8 cellular contexts compared by ENCODE assay signal in the genomic region with DNA sequence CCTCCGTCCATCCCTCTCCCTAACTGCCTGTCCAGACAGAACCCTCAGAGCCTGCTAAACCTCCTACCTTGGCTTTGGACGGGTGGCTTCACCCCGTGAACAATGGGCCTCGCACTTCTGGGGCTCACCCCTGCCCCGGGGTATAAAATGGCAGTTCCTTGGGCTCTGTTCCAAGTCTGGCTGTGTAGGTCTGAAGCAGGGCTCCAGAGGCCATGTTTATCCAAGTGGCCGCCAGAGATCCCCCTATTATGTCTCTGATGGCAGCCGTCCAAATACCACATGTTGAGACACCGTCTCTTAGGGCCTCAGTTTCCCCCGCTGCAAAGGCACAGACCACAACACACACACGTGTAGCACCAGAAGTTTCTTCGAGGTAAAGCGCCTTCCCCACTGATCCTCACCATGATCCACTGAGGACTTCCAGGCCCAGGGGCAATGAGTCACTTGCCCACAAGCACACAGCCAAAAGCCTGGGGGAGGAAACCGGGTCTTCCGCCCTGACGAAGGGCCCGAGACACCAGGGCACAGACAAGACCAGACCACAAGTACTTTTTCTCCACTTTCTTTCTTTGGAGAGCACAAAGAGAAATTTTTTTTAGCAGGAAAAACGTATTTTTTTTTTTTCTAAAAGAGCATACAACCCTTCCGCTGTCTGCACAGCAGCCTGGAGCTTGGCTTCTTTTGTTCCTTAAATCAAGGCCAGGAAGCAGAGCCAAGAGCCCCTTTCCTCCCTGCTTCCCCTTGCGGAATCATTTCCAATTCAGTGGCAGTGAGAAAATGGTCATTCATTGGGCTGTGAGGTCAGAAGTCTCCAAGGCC. TPM values are rescaled to one million over a fixed set of nuclear protein-coding genes. Genes with fewer than 3 reads are reported as not detected.
A peak's percentile ranks its signal among the peaks of the same experiment; 100 is the strongest.
DNase-seq lines count a peak whose midpoint lies in the region; TF ChIP-seq lines count a peak whose summit lies in the region.

No MANE protein-coding gene starts in this region.

- peak overlapping the region; percentile 24 for H3K14ac ChIP-seq in trophoblast cell (ENCODE audit: low read length)

- H3K27ac ChIP-seq in SJSA1 (peak overlapping the region; percentile 28; the same call in 1 of the 2 replicates), esophagus muscularis mucosa (replicated peaks in 1 of 4) (peak overlapping the region; percentile 17 to 71 (median 56)), trophoblast cell (ENCODE audit: low read depth, low read length) (peak overlapping the region; percentile 61)

- no peak for TF ChIP-seq POLR2A in esophagus muscularis mucosa (IDR thresholded peaks at IDR 0.05; ENCODE audit: low read depth)

- peaks cover 1% of the 10 kb centered on the region for H3K79me2 ChIP-seq in trophoblast cell (ENCODE audit: control insufficient read depth, insufficient read depth, low read length, poor library complexity)

- peak overlapping the region; percentile 33 for H3K18ac ChIP-seq in trophoblast cell (ENCODE audit: low read length)

- H3K9ac ChIP-seq in trophoblast cell (ENCODE audit: low read length) = no peak overlapping the region

- no peak for TF ChIP-seq EP300 in esophagus muscularis mucosa (IDR thresholded peaks at IDR 0.05)

- H3K4ac ChIP-seq in trophoblast cell (ENCODE audit: low read depth, low read length) = peak overlapping the region; percentile 19

- 58% methylated on average over 16 of the region's 19 CpGs for WGBS in esophagus muscularis mucosa
- no CpG with 5 or more reads among the region's 19 CpGs for WGBS in trophoblast cell (ENCODE audit: extremely low coverage, insufficient coverage, insufficient read length)

- H3K79me1 ChIP-seq in trophoblast cell (ENCODE audit: low read length) = peaks cover 14% of the 10 kb centered on the region

- H3K9me3 ChIP-seq in SJSA1 (replicated peaks) (no peaks in the 10 kb centered on the region), esophagus muscularis mucosa (no peaks in the 10 kb centered on the region), trophoblast cell (ENCODE audit: insufficient read depth, low read depth, low read length) (peaks cover 5% of the 10 kb centered on the region)

- peak overlapping the region; percentile 78 for H4K91ac ChIP-seq in trophoblast cell (ENCODE audit: low read depth, low read length)

- DNase-seq in GM03348 (ENCODE audit: low spot score) (peak; percentile 48), SJSA1 (ENCODE audit: low read depth in 1 of 2, low spot score in 2 of 2) (peak; percentile 75 to 82), esophagus muscularis mucosa (ENCODE audit: extremely low spot score) (no peak), trophoblast cell (peak; percentile 53 to 68), SW480 (ENCODE audit: low spot score) (no peak), cerebellar nuclear complex (lab: John Stamatoyannopoulos, UW) (no peak), mucosa of gallbladder (ENCODE audit: low spot score) (no peak)
- DNase-seq in activated CD4-positive, CD25-positive, alpha-beta regulatory T cell treated with anti-CD3 and anti-CD28 coated beads, Interleukin-2, amount 50 U/mL, for 72 hours = no peak

- peak overlapping the region; percentile 50 for H2BK5ac ChIP-seq in trophoblast cell (ENCODE audit: low read depth, low read length, poor library complexity)

- H3K4me3 ChIP-seq in SJSA1 = no peak overlapping the region
- no peak overlapping the region for H3K4me3 ChIP-seq in esophagus muscularis mucosa
- H3K4me3 ChIP-seq in trophoblast cell (ENCODE audit: low read depth, low read length) = no peak overlapping the region

- intact Hi-C loops in esophagus muscularis mucosa (cut with DNase I) = no loop called here

- H3K4me1 ChIP-seq in SJSA1 (replicated peaks) = peaks cover 15% of the 10 kb centered on the region
- peaks cover 34 to 57% (median 41%) of the 10 kb centered on the region in 4 donors for H3K4me1 ChIP-seq in esophagus muscularis mucosa
- peaks cover 32 to 41% of the 10 kb centered on the region in 2 experiments for H3K4me1 ChIP-seq in trophoblast cell (ENCODE audit: control insufficient read depth in 1 of 2, insufficient read depth in 2 of 2, low read length in 2 of 2)

- peak overlapping the region; percentile 28 for H2BK120ac ChIP-seq in trophoblast cell (ENCODE audit: insufficient read depth, low read length, poor library complexity)

- no peak for TF ChIP-seq CTCF in esophagus muscularis mucosa (IDR thresholded peaks at IDR 0.05)

- H3K23ac ChIP-seq in trophoblast cell (ENCODE audit: low read length) = no peak overlapping the region

- H4K8ac ChIP-seq in trophoblast cell (ENCODE audit: low read depth, low read length) = peak overlapping the region; percentile 26

- H4K12ac ChIP-seq in trophoblast cell (ENCODE audit: low read depth, low read length) = no peak overlapping the region

- H3K36me3 ChIP-seq in SJSA1 (no peaks in the 10 kb centered on the region), esophagus muscularis mucosa (no peaks in the 10 kb centered on the region), trophoblast cell (ENCODE audit: control insufficient read depth in 1 of 2, insufficient read depth in 2 of 2, low read length in 2 of 2) (no peaks in the 10 kb centered on the region)

- H2BK12ac ChIP-seq in trophoblast cell (ENCODE audit: low read length) = peak overlapping the region; percentile 81

- H2AK5ac ChIP-seq in trophoblast cell (ENCODE audit: low read length) = peak overlapping the region; percentile 87

- H3K27me3 ChIP-seq in SJSA1 (replicated peaks) (no peaks in the 10 kb centered on the region), esophagus muscularis mucosa (no peaks in the 10 kb centered on the region), trophoblast cell (ENCODE audit: insufficient read depth, low read length) (no peaks in the 10 kb centered on the region)

- H3K4me2 ChIP-seq in trophoblast cell (ENCODE audit: low read length) = no peak overlapping the region

- H2AFZ ChIP-seq in trophoblast cell (ENCODE audit: insufficient read depth, low read length, poor library complexity) = peak overlapping the region; percentile 30

RNA-seq across cellular contexts. Expression of a gene that starts 11.8 kb away (rescaled TPM):
- total RNA-seq in SJSA1 (2014; rRNA removed; shearing (Covaris generic)) = 0.08 TPM in 1 of 2 replicates, not detected in the other
- total RNA-seq in esophagus muscularis mucosa = 1 to 10 TPM; 2.1 to 4.6 (median 2.6) TPM
- polyA plus RNA-seq in trophoblast cell (2013) = 1.1 and 1.2 TPM in 2 replicates
- 1.3 TPM for total RNA-seq in mucosa of gallbladder

RNA-seq across cellular contexts. Expression of a gene that starts 47.1 kb away (rescaled TPM):
- 46.2 and 83.6 TPM in 2 replicates for total RNA-seq in SJSA1 (2014; rRNA removed; shearing (Covaris generic))
- total RNA-seq in esophagus muscularis mucosa (10 to 100 TPM; 17.6 to 30.3 (median 25.4) TPM), mucosa of gallbladder (16.0 TPM)
- polyA plus RNA-seq in trophoblast cell (2013) = 32.6 and 33.1 TPM in 2 replicates

RNA-seq across cellular contexts. Expression of a gene that starts 58.3 kb away (rescaled TPM):
- 33.7 and 47.6 TPM in 2 replicates for total RNA-seq in SJSA1 (2014; rRNA removed; shearing (Covaris generic))
- 10 to 100 TPM; 56.5 to 66.2 (median 59.0) TPM for total RNA-seq in esophagus muscularis mucosa
- polyA plus RNA-seq in trophoblast cell (2013) = 17.7 and 18.1 TPM in 2 replicates
- 69.9 TPM for total RNA-seq in mucosa of gallbladder

Comparison
In these comparisons a context has a peak if more than half of its experiments do, and no peak if none do; other contexts are left out.
1. DNase-seq: peak in GM03348 (single experiment), SJSA1 (2 of 2) and trophoblast cell (2 of 2); none in esophagus muscularis mucosa (single experiment), SW480 (single experiment), activated CD4-positive, CD25-positive, alpha-beta regulatory T cell treated with anti-CD3 and anti-CD28 coated beads, Interleukin-2, amount 50 U/mL, for 72 hours (single experiment), cerebellar nuclear complex (0 of 2) and mucosa of gallbladder (single experiment).
2. Peak in every context shown above with its lines, with median percentiles within 50 percentile points of each other: H3K27ac ChIP-seq.